Comparison of ENCODE assay signal across 11 cellular contexts in genomic region chr15:40339621-40339945, GRCh38. TPM values are rescaled to one million over a fixed set of nuclear protein-coding genes. Genes with fewer than 3 reads are reported as not detected.
DNase-seq lines count a peak whose midpoint lies in the region; ATAC-seq and TF ChIP-seq lines count a peak whose summit lies in the region.
"Had no signal": no experiment of that assay in that cellular context is flagged by ENCODE, and none has a peak within 500 bp of the region (broad histone marks: within the 10 kb centered on the region; RNA-seq: fewer than 3 reads in every experiment).

No MANE protein-coding gene starts in this region.

- DNase-seq in Caki2 (ENCODE audit: low read depth), result peak; percentile 35
- DNase-seq in foreskin keratinocyte, result no peak
- DNase-seq in psoas muscle, result no peak
- no peak for DNase-seq in cerebellar cortex (ENCODE audit: low spot score)
- DNase-seq in activated CD4-positive, alpha-beta memory T cell treated with anti-CD3 and anti-CD28 coated beads, Interleukin-2, amount 10 ng/mL, durations not matched to agents 7 days and 5 days, result no peak
- DNase-seq in activated effector memory CD4-positive, alpha-beta T cell treated with Interleukin-2 at 50 U/mL for 16 hours, result no peak
- no peak for DNase-seq in NOMO-1 treated with DMSO at 0.1 percent for 48 hours (lab: John Stamatoyannopoulos, UW; ENCODE audit: unreplicated experiment)
- DNase-seq: SHP77 treated with DMSO at 0.1 percent for 48 hours had no signal

- H3K9me3 ChIP-seq in psoas muscle, result no peaks in the 10 kb centered on the region

- H3K27ac Mint-ChIP-seq in activated CD4-positive, alpha-beta memory T cell treated with anti-CD3 and anti-CD28 coated beads, Interleukin-2, amount 10 ng/mL, durations not matched to agents 7 days and 5 days, result no peak overlapping the region
- H3K27ac Mint-ChIP-seq: activated naive CD8-positive, alpha-beta T cell; memory B cell had no signal

- intact Hi-C loops in psoas muscle (cut with DNase I), result loop anchor here in 1 of 2 donors (1.0 kb wide), 1 partner anchor 82 kb away; no protein-coding TSS in a partner anchor

- peaks cover 0 to 28% of the 10 kb centered on the region in 2 donors for H3K36me3 ChIP-seq in psoas muscle (ENCODE audit: insufficient read depth in 1 of 2, low read depth in 1 of 2)

- peak overlapping the region; percentile 66 for H3K4me3 ChIP-seq in psoas muscle

- POLR2A ChIA-PET in activated CD4-positive, alpha-beta memory T cell treated with anti-CD3 and anti-CD28 coated beads, Interleukin-2, amount 10 ng/mL, durations not matched to agents 7 days and 5 days (lab: Charles Lee), result interaction anchor here (1.5 kb wide), 1 partner anchor 17 kb away, joined by 5 read pairs; no protein-coding TSS in a partner anchor

- peaks cover 16% of the 10 kb centered on the region for H3K4me1 Mint-ChIP-seq in activated CD4-positive, alpha-beta memory T cell treated with anti-CD3 and anti-CD28 coated beads, Interleukin-2, amount 10 ng/mL, durations not matched to agents 7 days and 5 days

- no peak overlapping the region for H3K4me3 Mint-ChIP-seq in activated CD4-positive, alpha-beta memory T cell treated with anti-CD3 and anti-CD28 coated beads, Interleukin-2, amount 10 ng/mL, durations not matched to agents 7 days and 5 days
- H3K4me3 Mint-ChIP-seq: activated naive CD8-positive, alpha-beta T cell; memory B cell had no signal

- no peaks in the 10 kb centered on the region for H3K27me3 Mint-ChIP-seq in activated CD4-positive, alpha-beta memory T cell treated with anti-CD3 and anti-CD28 coated beads, Interleukin-2, amount 10 ng/mL, durations not matched to agents 7 days and 5 days

- in situ Hi-C loops in Caki2 (cut with HindIII; ENCODE audit: low pct_unique_long_range_greater_than_20kb, low sequenced_read_pairs), result no loop called here

- no peaks in the 10 kb centered on the region for H3K36me3 Mint-ChIP-seq in activated CD4-positive, alpha-beta memory T cell treated with anti-CD3 and anti-CD28 coated beads, Interleukin-2, amount 10 ng/mL, durations not matched to agents 7 days and 5 days (ENCODE audit: low read depth)
- H3K36me3 Mint-ChIP-seq: activated naive CD8-positive, alpha-beta T cell; memory B cell had no signal

- WGBS in psoas muscle, 3 donors, result 52 to 73% (median 54%) methylated on average over 6 to 7 of the region's 7 CpGs

- CTCF ChIA-PET in activated CD4-positive, alpha-beta memory T cell treated with anti-CD3 and anti-CD28 coated beads, Interleukin-2, amount 10 ng/mL, durations not matched to agents 7 days and 5 days (lab: Charles Lee), result interaction anchor here (0.8 to 9.9 kb wide), 13 partner anchors 12 to 405 kb away, joined by 3 to 157 read pairs (median 10); partner anchors contain the start of genes DISP2, INAFM2, IVD and PLCB2

- H3K27me3 ChIP-seq in foreskin keratinocyte (no peaks in the 10 kb centered on the region), psoas muscle (ENCODE audit: insufficient read depth in 3 of 3, low read length in 2 of 3) (no peaks in the 10 kb centered on the region)

- peaks cover 40% of the 10 kb centered on the region for H3K4me1 ChIP-seq in foreskin keratinocyte
- H3K4me1 ChIP-seq in psoas muscle, result peaks cover 70% of the 10 kb centered on the region

- H3K27ac ChIP-seq in VCaP (peak overlapping the region; percentile 97), foreskin keratinocyte (peak overlapping the region; percentile 30), psoas muscle (peak overlapping the region; percentile 93)

- no peaks in the 10 kb centered on the region for H3K9me3 Mint-ChIP-seq in activated CD4-positive, alpha-beta memory T cell treated with anti-CD3 and anti-CD28 coated beads, Interleukin-2, amount 10 ng/mL, durations not matched to agents 7 days and 5 days
- H3K9me3 Mint-ChIP-seq: memory B cell had no signal

- peak; percentile 44; the same call in 1 of the 2 replicates for TF ChIP-seq CTCF in VCaP (conservative IDR thresholded peaks at IDR 0.05)
- TF ChIP-seq CTCF in foreskin keratinocyte (conservative IDR thresholded peaks at IDR 0.05), result peak; percentile 49
- TF ChIP-seq CTCF in psoas muscle (IDR thresholded peaks at IDR 0.05), result peak; percentile 19

- ATAC-seq in foreskin keratinocyte, result no peak
- peak in 3 of 4 donors; percentile 2 to 11 (median 5) for ATAC-seq in psoas muscle

RNA-seq across cellular contexts. Expression of gene CCDC9B, which starts 1.2 kb away (rescaled TPM):
- total RNA-seq in Caki2 (2014; rRNA removed; shearing (Covaris generic); ENCODE audit: low replicate concordance), result 10.1 and 35.3 TPM in 2 replicates
- total RNA-seq in foreskin keratinocyte (48.7 and 61.7 TPM in 2 replicates), psoas muscle (100 to 1,000 TPM in 3 of 4 donors, 10 to 100 TPM in 1; 87.0 to 161 (median 129) TPM)
- polyA plus RNA-seq in foreskin keratinocyte (21.3 and 25.0 TPM in 2 replicates), psoas muscle (10 to 100 TPM; 14.5 to 50.5 (median 23.2) TPM)
- total RNA-seq in activated CD4-positive, alpha-beta memory T cell treated with anti-CD3 and anti-CD28 coated beads, Interleukin-2, amount 10 ng/mL, durations not matched to agents 7 days and 5 days, result 1 to 10 TPM; 2.0 to 2.6 TPM

RNA-seq across cellular contexts. Expression of gene PHGR1, which starts 11.2 kb away (rescaled TPM):
- total RNA-seq in Caki2 (2014; rRNA removed; shearing (Covaris generic); ENCODE audit: low replicate concordance), result not detected in 2 replicates
- total RNA-seq in foreskin keratinocyte (not detected in 2 replicates), psoas muscle (not detected)
- polyA plus RNA-seq in foreskin keratinocyte (not detected in 2 replicates), psoas muscle (1 to 10 TPM in 2 of 3 donors, under 1 TPM in 1; 0.49 to 4.8 (median 1.4) TPM)
- total RNA-seq in activated CD4-positive, alpha-beta memory T cell treated with anti-CD3 and anti-CD28 coated beads, Interleukin-2, amount 10 ng/mL, durations not matched to agents 7 days and 5 days, result not detected

RNA-seq across cellular contexts. Expression of gene INAFM2, which starts 16.1 kb away (rescaled TPM):
- 2.6 and 4.6 TPM in 2 replicates for total RNA-seq in Caki2 (2014; rRNA removed; shearing (Covaris generic); ENCODE audit: low replicate concordance)
- 15.0 and 17.8 TPM in 2 replicates for total RNA-seq in foreskin keratinocyte
- polyA plus RNA-seq in foreskin keratinocyte, result 16.2 and 19.1 TPM in 2 replicates
- 10 to 100 TPM; 22.3 to 32.4 (median 28.9) TPM for total RNA-seq in psoas muscle
- polyA plus RNA-seq in psoas muscle, result 10 to 100 TPM in 1 of 3 donors, 1 to 10 TPM in 2; 5.8 to 14.5 (median 7.9) TPM
- 1 to 10 TPM; 8.7 to 8.9 TPM for total RNA-seq in activated CD4-positive, alpha-beta memory T cell treated with anti-CD3 and anti-CD28 coated beads, Interleukin-2, amount 10 ng/mL, durations not matched to agents 7 days and 5 days

RNA-seq across cellular contexts. Expression of gene DISP2, which starts 18.4 kb away (rescaled TPM):
- under 0.01 TPM in 1 of 2 replicates, not detected in the other for total RNA-seq in Caki2 (2014; rRNA removed; shearing (Covaris generic); ENCODE audit: low replicate concordance)
- total RNA-seq in foreskin keratinocyte (0.65 and 1.5 TPM in 2 replicates), psoas muscle (1 to 10 TPM in 1 of 4 donors, under 1 TPM in 3; 0.05 to 2.4 (median 0.72) TPM)
- polyA plus RNA-seq in foreskin keratinocyte (1.9 and 6.6 TPM in 2 replicates), psoas muscle (under 1 TPM; 0.42 to 0.79 (median 0.52) TPM)
- under 1 TPM; 0.03 to 0.18 TPM for total RNA-seq in activated CD4-positive, alpha-beta memory T cell treated with anti-CD3 and anti-CD28 coated beads, Interleukin-2, amount 10 ng/mL, durations not matched to agents 7 days and 5 days

RNA-seq across cellular contexts. Expression of gene PLCB2, which starts 31.8 kb away (rescaled TPM):
- not detected in 2 replicates for total RNA-seq in Caki2 (2014; rRNA removed; shearing (Covaris generic); ENCODE audit: low replicate concordance)
- total RNA-seq in foreskin keratinocyte (1.5 and 1.7 TPM in 2 replicates), psoas muscle (1 to 10 TPM; 1.7 to 4.6 (median 3.5) TPM)
- polyA plus RNA-seq in foreskin keratinocyte (1.6 and 2.2 TPM in 2 replicates), psoas muscle (1 to 10 TPM in 2 of 3 donors, under 1 TPM in 1; 0.73 to 2.0 (median 1.6) TPM)
- 100 to 1,000 TPM; 140 TPM for total RNA-seq in activated CD4-positive, alpha-beta memory T cell treated with anti-CD3 and anti-CD28 coated beads, Interleukin-2, amount 10 ng/mL, durations not matched to agents 7 days and 5 days

Comparison
In these comparisons a context has a peak if more than half of its experiments do, and no peak if none do; other contexts are left out.
1. H3K27ac ChIP-seq: peak in every context shown above with its lines; median percentile 97 in VCaP; 93 in psoas muscle; 30 in foreskin keratinocyte.